ENCODE assay signal across 1 cellular context in the genomic region with DNA sequence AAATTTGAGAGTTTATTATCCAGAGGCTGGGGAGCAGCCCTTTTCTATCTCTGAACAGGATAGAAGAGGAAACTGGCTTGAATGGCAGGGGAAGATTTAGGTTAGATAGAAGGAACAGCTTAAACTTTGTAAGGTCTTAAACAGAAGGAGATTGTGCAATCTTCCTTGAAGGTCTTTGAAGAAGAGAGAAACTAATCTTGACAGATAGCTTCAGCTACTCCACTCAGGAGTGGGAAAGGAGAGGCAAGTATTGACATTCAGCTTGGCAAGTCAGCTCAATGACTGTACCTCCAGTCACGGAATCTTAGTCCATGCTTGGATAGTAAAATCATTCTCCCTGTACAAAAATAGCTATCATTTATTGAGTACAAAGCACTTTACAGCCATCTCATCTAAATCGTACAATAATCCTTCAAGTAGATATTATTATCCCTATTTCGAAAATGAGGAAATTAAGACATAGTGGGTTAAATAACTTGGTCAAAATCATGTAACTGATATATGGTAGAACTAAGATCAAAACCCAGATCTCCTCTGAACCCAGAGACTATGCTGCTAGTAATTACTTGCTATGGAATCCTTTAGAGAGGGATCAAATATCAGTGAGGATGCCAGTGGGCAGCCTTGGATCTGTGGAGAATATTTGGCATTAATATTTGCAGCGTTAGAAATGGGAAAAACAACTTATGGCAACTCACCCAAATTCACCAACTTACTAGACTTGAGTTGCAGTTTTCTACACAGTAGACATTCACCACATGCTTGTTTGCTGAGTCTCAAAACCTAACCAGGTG.
TF ChIP-seq lines count a peak whose summit lies in the region.

No MANE protein-coding gene starts in this region.

TF ChIP-seq in SK-N-SH, 30 proteins besides CTCF, POLR2A, EP300 and RAD21:
- TF ChIP-seq TAF1 (IDR thresholded peaks at IDR 0.05; ENCODE audit: borderline replicate concordance, low read depth, low read length), result no peak
- no peak for TF ChIP-seq IRF3 (IDR thresholded peaks at IDR 0.05; ENCODE audit: low read depth, low read length)
- TF ChIP-seq ELF1 (IDR thresholded peaks at IDR 0.05), result no peak
TF ChIP-seq in SK-N-SH: peak in this region for 0.
